10 cellular contexts compared by ENCODE assay signal in the genomic region with DNA sequence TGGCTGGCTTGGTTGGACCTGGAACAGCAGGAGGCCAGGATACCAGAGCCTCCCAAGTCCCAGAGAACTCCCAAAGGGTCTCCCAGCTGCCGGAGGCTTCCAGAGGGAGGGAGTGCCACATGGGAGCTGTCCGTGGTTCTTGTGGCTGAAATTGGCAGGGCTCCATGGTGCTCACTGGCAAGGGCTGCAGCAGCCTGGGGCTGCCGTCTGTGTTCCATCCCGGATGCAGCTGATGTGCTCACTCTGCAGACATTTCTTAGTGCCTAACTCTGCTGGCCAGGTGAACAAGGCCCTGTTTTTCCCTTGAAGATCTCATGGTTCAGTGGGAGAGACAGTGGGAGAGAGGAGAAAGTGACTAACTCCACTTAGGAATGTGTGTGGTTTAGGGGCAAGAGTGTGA.
DNase-seq lines count a peak whose midpoint lies in the region; ATAC-seq and TF ChIP-seq lines count a peak whose summit lies in the region.
"Had no signal": no experiment of that assay in that cellular context is flagged by ENCODE, and none has a peak within 500 bp of the region (broad histone marks: within the 10 kb centered on the region; RNA-seq: fewer than 3 reads in every experiment).

No MANE protein-coding gene starts in this region.

- no peaks in the 10 kb centered on the region for H3K9me3 ChIP-seq in mucosa of descending colon
- H3K9me3 ChIP-seq: SJSA1 had no signal

- no peaks in the 10 kb centered on the region for H3K4me1 ChIP-seq in mucosa of descending colon (ENCODE audit: low read depth)
- H3K4me1 ChIP-seq: SJSA1 had no signal

- TF ChIP-seq CTCF in Calu3 (IDR thresholded peaks at IDR 0.05; ENCODE audit: unreplicated experiment) = no peak
- peak; percentile 15 for TF ChIP-seq CTCF in chondrocyte (IDR thresholded peaks at IDR 0.05)
- TF ChIP-seq CTCF in mucosa of descending colon (IDR thresholded peaks at IDR 0.05) = no peak

- H3K4me3 Mint-ChIP-seq in Calu3 (ENCODE audit: low read depth, unreplicated experiment) (no peak overlapping the region), chondrocyte (ENCODE audit: unreplicated experiment) (no peak overlapping the region)

- H3K27me3 Mint-ChIP-seq in Calu3 (ENCODE audit: unreplicated experiment) (peaks cover 83% of the 10 kb centered on the region), chondrocyte (ENCODE audit: low read depth) (peaks cover 7% of the 10 kb centered on the region)

- ATAC-seq in mucosa of descending colon (no peak), HG03039 (IDR thresholded peaks at IDR 0.05; ENCODE audit: unreplicated experiment) (no peak), HG03432 (IDR thresholded peaks at IDR 0.05; ENCODE audit: unreplicated experiment) (no peak)
- ATAC-seq: left colon had no signal

- no peak overlapping the region for H3K4me3 ChIP-seq in mucosa of descending colon
- H3K4me3 ChIP-seq: SJSA1 had no signal

- intact Hi-C loops in Calu3 (cut with micrococcal nuclease; ENCODE audit: unreplicated experiment) (no loop called here), mucosa of descending colon (cut with DNase I, micrococcal nuclease) (no loop called here)

- no peaks in the 10 kb centered on the region for H3K36me3 ChIP-seq in mucosa of descending colon (ENCODE audit: low read depth)
- H3K36me3 ChIP-seq: SJSA1 had no signal

- no peaks in the 10 kb centered on the region for H3K4me1 Mint-ChIP-seq in Calu3 (ENCODE audit: low read depth, unreplicated experiment)
- H3K4me1 Mint-ChIP-seq in chondrocyte (ENCODE audit: low read depth) = peaks cover 11% of the 10 kb centered on the region

- no TSS peak for BruUV-seq in Calu3 (replicated peaks; lab: Mats Ljungman, UMichigan)

- H3K27ac Mint-ChIP-seq in Calu3 (ENCODE audit: unreplicated experiment) (no peak overlapping the region), chondrocyte (ENCODE audit: unreplicated experiment) (no peak overlapping the region)

- CTCF ChIA-PET in Calu3 (lab: Charles Lee) = no interaction called here

- H3K36me3 Mint-ChIP-seq in Calu3 (ENCODE audit: insufficient read depth, unreplicated experiment) (no peaks in the 10 kb centered on the region), chondrocyte (ENCODE audit: low read depth) (no peaks in the 10 kb centered on the region)

- H3K9me3 Mint-ChIP-seq in Calu3 (ENCODE audit: low read depth, unreplicated experiment) = no peaks in the 10 kb centered on the region
- H3K9me3 Mint-ChIP-seq in chondrocyte (ENCODE audit: low read depth) = no peaks in the 10 kb centered on the region

- DNase-seq in Calu3 = peak; percentile 34
- DNase-seq in LHCN-M2 (ENCODE audit: low read depth) = peak; percentile 83
- DNase-seq in chondrocyte (ENCODE audit: low spot score) = no peak
- DNase-seq in mucosa of descending colon = peak in 2 of 3 donors; percentile 17 to 33
- DNase-seq in T1000 (lab: John Stamatoyannopoulos, UW) = no peak
- DNase-seq in KG1 (lab: John Stamatoyannopoulos, UW) = no peak

Comparison
In these comparisons a context has a peak if more than half of its experiments do, and no peak if none do; other contexts are left out.
1. DNase-seq: peak in Calu3 (single experiment), LHCN-M2 (single experiment) and mucosa of descending colon (2 of 3); none in chondrocyte (single experiment), T1000 (single experiment) and KG1 (single experiment).